In the genomic region with DNA sequence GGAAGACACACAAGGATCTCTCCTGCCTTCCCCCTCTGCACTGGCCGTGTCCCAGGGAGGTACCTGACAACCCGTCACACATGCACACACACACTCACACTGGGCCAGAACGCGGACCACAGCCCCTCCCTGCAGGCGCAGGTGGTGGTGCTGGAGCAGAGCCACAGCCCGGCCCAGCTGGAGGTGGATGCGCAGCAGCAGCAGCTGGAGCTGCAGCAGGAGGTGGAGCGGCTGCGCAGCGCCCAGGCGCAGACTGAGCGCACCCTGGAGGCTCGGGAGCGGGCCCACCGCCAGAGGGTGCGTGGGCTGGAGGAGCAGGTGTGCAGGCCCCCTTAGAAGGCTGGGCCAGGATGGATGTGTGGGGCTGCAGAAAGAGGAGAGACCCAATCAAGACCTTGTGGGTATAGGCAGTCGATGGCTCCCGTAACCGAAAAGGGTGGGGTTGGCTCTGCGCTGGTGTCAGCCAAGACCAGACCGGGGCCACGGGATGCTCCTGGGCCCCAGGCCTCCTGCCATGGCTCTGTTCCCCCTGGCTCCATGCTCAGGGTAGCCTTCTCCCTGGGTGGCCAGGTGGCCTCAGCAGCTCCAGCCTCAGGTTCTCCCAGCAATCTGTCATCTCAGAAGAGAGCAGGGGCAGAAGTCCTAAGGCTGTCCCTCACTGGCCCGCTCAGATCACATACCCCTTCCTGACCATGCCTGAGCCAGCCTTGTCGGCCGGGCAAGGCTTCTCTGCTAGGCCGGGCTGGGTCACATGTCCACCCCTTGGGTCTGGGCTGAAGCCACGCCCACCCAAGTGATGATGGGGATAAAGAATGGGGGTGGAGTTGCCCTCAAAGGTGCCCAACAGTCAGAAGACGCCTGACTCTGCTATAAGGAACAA, we compare ENCODE assay signal across 10 cellular contexts. TPM values are rescaled to one million over a fixed set of nuclear protein-coding genes. Genes with fewer than 3 reads are reported as not detected.
DNase-seq lines count a peak whose midpoint lies in the region; ATAC-seq and TF ChIP-seq lines count a peak whose summit lies in the region.
"Had no signal": no experiment of that assay in that cellular context is flagged by ENCODE, and none has a peak within 500 bp of the region (broad histone marks: within the 10 kb centered on the region; RNA-seq: fewer than 3 reads in every experiment).

No MANE protein-coding gene starts in this region.

- H3K4me1 Mint-ChIP-seq in HFFc6 (ENCODE audit: low read depth) (peaks cover 20% of the 10 kb centered on the region), osteocyte (ENCODE audit: unreplicated experiment) (peaks cover 28% of the 10 kb centered on the region)
- H3K4me1 Mint-ChIP-seq in activated T-cell treated with anti-CD3 and anti-CD28 coated beads, Interleukin-2, amount 50 U/mL, for 4 hours (ENCODE audit: low read depth) = no peaks in the 10 kb centered on the region
- H3K4me1 Mint-ChIP-seq in T-helper 2 cell treated with Interferon-gamma antibody and Interleukin-4, amounts not matched to agents 5 μg/mL and 100 μg/mL, for 36 hours (ENCODE audit: low read depth) = no peaks in the 10 kb centered on the region

- H3K4me3 ChIP-seq in ectodermal cell (ENCODE audit: insufficient read depth, low read depth, low read length) (no peak overlapping the region), Peyer's patch (no peak overlapping the region)

- TF ChIP-seq POLR2A in Peyer's patch (IDR thresholded peaks at IDR 0.05) = no peak

- DNase-seq in HFFc6 (peak; percentile 58), NCI-H510A treated with DMSO at 0.1 percent for 48 hours (lab: John Stamatoyannopoulos, UW) (peak; percentile 36), osteocyte (ENCODE audit: extremely low spot score, unreplicated experiment) (no peak), Peyer's patch (no peak)
- no peak for DNase-seq in activated T-cell treated with anti-CD3 and anti-CD28 coated beads, Interleukin-2, amount 50 U/mL, for 4 hours
- DNase-seq in T-helper 2 cell treated with Interferon-gamma antibody and Interleukin-4, amounts not matched to agents 5 μg/mL and 100 μg/mL, for 36 hours (ENCODE audit: low spot score) = no peak
- DNase-seq: activated gamma-delta T cell had no signal

- H3K27me3 ChIP-seq in ectodermal cell (ENCODE audit: control insufficient read depth, insufficient read depth, low read length, poor library complexity, severe bottlenecking) (no peaks in the 10 kb centered on the region), Peyer's patch (no peaks in the 10 kb centered on the region)

- H3K4me1 ChIP-seq in ectodermal cell (ENCODE audit: control insufficient read depth, insufficient read depth, low read length) = peaks cover 18% of the 10 kb centered on the region
- peaks cover 0 to 5% (median 0%) of the 10 kb centered on the region in 4 donors for H3K4me1 ChIP-seq in Peyer's patch

- H3K27ac ChIP-seq in ectodermal cell (ENCODE audit: insufficient read depth, low read depth, low read length, poor library complexity, severe bottlenecking) (peak overlapping the region; percentile 39), Peyer's patch (no peak overlapping the region)
- H3K27ac ChIP-seq: epithelial cell of prostate had no signal

- H3K9me3 ChIP-seq in ectodermal cell (ENCODE audit: control insufficient read depth, low read length) = no peaks in the 10 kb centered on the region
- no peaks in the 10 kb centered on the region for H3K9me3 ChIP-seq in Peyer's patch

- no peak for ATAC-seq in activated T-cell treated with anti-CD3 and anti-CD28 coated beads, Interleukin-2, amount 50 U/mL, for 4 hours
- no peak for ATAC-seq in GM21360 (IDR thresholded peaks at IDR 0.05; ENCODE audit: unreplicated experiment)

- H3K9me3 Mint-ChIP-seq in HFFc6 (no peaks in the 10 kb centered on the region), osteocyte (ENCODE audit: unreplicated experiment) (no peaks in the 10 kb centered on the region)
- no peaks in the 10 kb centered on the region for H3K9me3 Mint-ChIP-seq in activated T-cell treated with anti-CD3 and anti-CD28 coated beads, Interleukin-2, amount 50 U/mL, for 4 hours
- no peaks in the 10 kb centered on the region for H3K9me3 Mint-ChIP-seq in T-helper 2 cell treated with Interferon-gamma antibody and Interleukin-4, amounts not matched to agents 5 μg/mL and 100 μg/mL, for 36 hours

- 0 out of 2 replicates have a peak overlapping the region, but pooled peaks have one; percentile 13 for H3K27ac Mint-ChIP-seq in HFFc6
- H3K27ac Mint-ChIP-seq in osteocyte (ENCODE audit: unreplicated experiment) = peak overlapping the region; percentile 18
- H3K27ac Mint-ChIP-seq in T-helper 2 cell treated with Interferon-gamma antibody and Interleukin-4, amounts not matched to agents 5 μg/mL and 100 μg/mL, for 36 hours = no peak overlapping the region

- 84 to 86% methylated on average over 28 of the region's 28 CpGs for WGBS in ectodermal cell, 2 experiments

- H3K4me3 Mint-ChIP-seq in HFFc6 (no peak overlapping the region), osteocyte (ENCODE audit: unreplicated experiment) (no peak overlapping the region)
- no peak overlapping the region for H3K4me3 Mint-ChIP-seq in activated T-cell treated with anti-CD3 and anti-CD28 coated beads, Interleukin-2, amount 50 U/mL, for 4 hours
- no peak overlapping the region for H3K4me3 Mint-ChIP-seq in T-helper 2 cell treated with Interferon-gamma antibody and Interleukin-4, amounts not matched to agents 5 μg/mL and 100 μg/mL, for 36 hours

- H3K36me3 Mint-ChIP-seq in HFFc6 (ENCODE audit: low read depth) (no peaks in the 10 kb centered on the region; the same call in 1 of the 2 replicates), osteocyte (ENCODE audit: unreplicated experiment) (peaks cover 5% of the 10 kb centered on the region)
- H3K36me3 Mint-ChIP-seq in activated T-cell treated with anti-CD3 and anti-CD28 coated beads, Interleukin-2, amount 50 U/mL, for 4 hours (ENCODE audit: insufficient read depth) = peaks cover 2% of the 10 kb centered on the region
- no peaks in the 10 kb centered on the region for H3K36me3 Mint-ChIP-seq in T-helper 2 cell treated with Interferon-gamma antibody and Interleukin-4, amounts not matched to agents 5 μg/mL and 100 μg/mL, for 36 hours (ENCODE audit: low read depth)

- peaks cover 14% of the 10 kb centered on the region for H3K36me3 ChIP-seq in ectodermal cell (ENCODE audit: control insufficient read depth, insufficient read depth, low read length)
- H3K36me3 ChIP-seq in Peyer's patch = no peaks in the 10 kb centered on the region

- peaks cover under 1% of the 10 kb centered on the region for H3K27me3 Mint-ChIP-seq in HFFc6 (ENCODE audit: insufficient read depth)
- no peaks in the 10 kb centered on the region for H3K27me3 Mint-ChIP-seq in osteocyte (ENCODE audit: unreplicated experiment)
- H3K27me3 Mint-ChIP-seq in activated T-cell treated with anti-CD3 and anti-CD28 coated beads, Interleukin-2, amount 50 U/mL, for 4 hours (ENCODE audit: low read depth) = no peaks in the 10 kb centered on the region
- H3K27me3 Mint-ChIP-seq in T-helper 2 cell treated with Interferon-gamma antibody and Interleukin-4, amounts not matched to agents 5 μg/mL and 100 μg/mL, for 36 hours (ENCODE audit: low read depth) = no peaks in the 10 kb centered on the region

- TF ChIP-seq CTCF in HFFc6 (IDR thresholded peaks at IDR 0.05) (no peak), osteocyte (IDR thresholded peaks at IDR 0.05) (no peak), Peyer's patch (IDR thresholded peaks at IDR 0.05) (peak in 1 of 6 experiments; percentile 6)

RNA-seq across cellular contexts. Expression of a gene that starts 8.8 kb away (rescaled TPM):
- total RNA-seq in HFFc6 (2021; fragmentation: NEBNext Ultra II Directional; extraction: Animal tissue kit (Norgen Biotek cat#: 25700)) = 10 to 100 TPM; 33.7 to 53.4 (median 47.5) TPM
- polyA plus RNA-seq in ectodermal cell (2013, experiment 1 of 4) = 244 TPM
- polyA plus RNA-seq in ectodermal cell (2013, experiment 2 of 4) = 243 TPM
- polyA plus RNA-seq in ectodermal cell (2013, experiment 3 of 4) = 243 TPM
- 295 TPM for polyA plus RNA-seq in ectodermal cell (2013, experiment 4 of 4)
- 169 and 172 TPM in 2 replicates for total RNA-seq in osteocyte
- 1 to 10 TPM in 3 of 4 donors, not detected in 1; 1.9 to 8.4 (median 2.1) TPM for total RNA-seq in Peyer's patch
- under 1 TPM in 1 of 3 donors, not detected in 2; 0.26 TPM for total RNA-seq in activated T-cell treated with anti-CD3 and anti-CD28 coated beads, Interleukin-2, amount 50 U/mL, for 4 hours

RNA-seq across cellular contexts. Expression of a gene that starts 40.2 kb away (rescaled TPM):
- total RNA-seq in HFFc6 (2021; fragmentation: NEBNext Ultra II Directional; extraction: Animal tissue kit (Norgen Biotek cat#: 25700)) = 10 to 100 TPM; 26.8 to 33.6 (median 29.4) TPM
- polyA plus RNA-seq in ectodermal cell (2013, experiment 1 of 4) = 44.2 TPM
- 50.7 TPM for polyA plus RNA-seq in ectodermal cell (2013, experiment 2 of 4)
- 39.1 TPM for polyA plus RNA-seq in ectodermal cell (2013, experiment 3 of 4)
- 40.5 TPM for polyA plus RNA-seq in ectodermal cell (2013, experiment 4 of 4)
- 69.6 and 69.9 TPM in 2 replicates for total RNA-seq in osteocyte
- 10 to 100 TPM; 20.6 to 58.0 (median 44.5) TPM for total RNA-seq in Peyer's patch
- 10 to 100 TPM; 48.0 to 55.1 (median 48.3) TPM for total RNA-seq in activated T-cell treated with anti-CD3 and anti-CD28 coated beads, Interleukin-2, amount 50 U/mL, for 4 hours

RNA-seq across cellular contexts. Expression of a gene that starts 49.8 kb away (rescaled TPM):
- total RNA-seq in HFFc6 (2021; fragmentation: NEBNext Ultra II Directional; extraction: Animal tissue kit (Norgen Biotek cat#: 25700)) = 10 to 100 TPM; 10.3 to 14.6 (median 12.5) TPM
- 61.3 TPM for polyA plus RNA-seq in ectodermal cell (2013, experiment 1 of 4)
- polyA plus RNA-seq in ectodermal cell (2013, experiment 2 of 4) = 60.1 TPM
- 43.9 TPM for polyA plus RNA-seq in ectodermal cell (2013, experiment 3 of 4)
- polyA plus RNA-seq in ectodermal cell (2013, experiment 4 of 4) = 50.1 TPM
- total RNA-seq in osteocyte (31.4 and 34.5 TPM in 2 replicates), Peyer's patch (100 to 1,000 TPM in 1 of 4 donors, 10 to 100 TPM in 3; 14.7 to 298 (median 45.1) TPM)
- total RNA-seq in activated T-cell treated with anti-CD3 and anti-CD28 coated beads, Interleukin-2, amount 50 U/mL, for 4 hours = 10 to 100 TPM; 20.0 to 24.7 (median 20.3) TPM

Comparison
In these comparisons a context has a peak if more than half of its experiments do, and no peak if none do; other contexts are left out.
1. DNase-seq: peak in HFFc6 (single experiment) and NCI-H510A treated with DMSO at 0.1 percent for 48 hours (single experiment); none in osteocyte (single experiment), Peyer's patch (0 of 3), activated T-cell treated with anti-CD3 and anti-CD28 coated beads, Interleukin-2, amount 50 U/mL, for 4 hours (single experiment) and T-helper 2 cell treated with Interferon-gamma antibody and Interleukin-4, amounts not matched to agents 5 μg/mL and 100 μg/mL, for 36 hours (single experiment).